In the genomic region with DNA sequence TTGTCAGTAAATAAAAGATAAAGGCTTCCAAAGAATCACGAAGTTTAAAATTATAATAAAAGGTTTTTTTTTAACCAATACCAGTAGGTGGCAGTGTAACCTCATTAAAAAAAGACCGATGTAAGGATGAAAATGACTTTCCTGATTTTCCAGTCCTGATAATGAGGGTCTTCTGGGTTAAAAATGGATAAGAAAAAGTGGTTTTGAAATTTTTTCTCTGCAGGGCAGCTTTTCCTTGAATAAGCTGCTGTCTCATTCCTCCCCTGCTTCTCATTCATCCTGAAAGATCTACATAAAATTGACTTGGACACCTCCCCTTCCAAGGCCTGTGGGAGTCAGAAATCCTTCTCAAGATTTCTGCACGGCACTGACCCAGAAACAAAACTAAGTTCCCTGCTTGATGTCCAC, we compare ENCODE assay signal across 9 cellular contexts. TPM values are rescaled to one million over a fixed set of nuclear protein-coding genes. Genes with fewer than 3 reads are reported as not detected.
DNase-seq lines count a peak whose midpoint lies in the region; ATAC-seq and TF ChIP-seq lines count a peak whose summit lies in the region.
"Had no signal": no experiment of that assay in that cellular context is flagged by ENCODE, and none has a peak within 500 bp of the region (broad histone marks: within the 10 kb centered on the region; RNA-seq: fewer than 3 reads in every experiment).

No MANE protein-coding gene starts in this region.

- H3K4me1 Mint-ChIP-seq in chondrocyte (ENCODE audit: low read depth), result peaks cover 14% of the 10 kb centered on the region
- H3K4me1 Mint-ChIP-seq in naive thymus-derived CD4-positive, alpha-beta T cell, result peaks cover 0 to 5% (median 2%) of the 10 kb centered on the region in 7 donors
- peaks cover 5% of the 10 kb centered on the region for H3K4me1 Mint-ChIP-seq in activated naive CD8-positive, alpha-beta T cell treated with anti-CD3 and anti-CD28 coated beads for 36 hours
- H3K4me1 Mint-ChIP-seq: activated naive CD8-positive, alpha-beta T cell treated with anti-CD3 and anti-CD28 coated beads, Interleukin-2, amount 10 ng/mL, durations not matched to agents 7 days and 5 days had no signal

- POLR2A ChIA-PET in naive thymus-derived CD4-positive, alpha-beta T cell (lab: Charles Lee), result no interaction called here

- ATAC-seq in heart right ventricle (peak in 1 of 8 donors; percentile 38), HG02588 (IDR thresholded peaks at IDR 0.05; ENCODE audit: unreplicated experiment) (no peak)
- no peak for ATAC-seq in naive thymus-derived CD4-positive, alpha-beta T cell

- no peak for DNase-seq in heart right ventricle
- no peak for DNase-seq in right atrium auricular region (ENCODE audit: low spot score)
- DNase-seq in NCI-H2227 treated with DMSO at 0.1 percent for 48 hours (lab: John Stamatoyannopoulos, UW), result peak; percentile 58
- no peak for DNase-seq in chondrocyte (ENCODE audit: low spot score)
- DNase-seq in naive thymus-derived CD4-positive, alpha-beta T cell, result peak in 6 of 9 donors; percentile 5 to 33 (median 30)
- no peak for DNase-seq in HPDE6-E6E7 (ENCODE audit: extremely low spot score)
- DNase-seq in activated naive CD8-positive, alpha-beta T cell treated with anti-CD3 and anti-CD28 coated beads for 36 hours, result no peak
- DNase-seq: activated naive CD8-positive, alpha-beta T cell treated with anti-CD3 and anti-CD28 coated beads, Interleukin-2, amount 10 ng/mL, durations not matched to agents 7 days and 5 days had no signal

- CTCF ChIA-PET in naive thymus-derived CD4-positive, alpha-beta T cell (lab: Charles Lee), result interaction anchor here (0.8 kb wide), 1 partner anchor 12 kb away, joined by 3 read pairs; no protein-coding TSS in a partner anchor

- no peak overlapping the region for H3K4me3 Mint-ChIP-seq in chondrocyte (ENCODE audit: unreplicated experiment)
- H3K4me3 Mint-ChIP-seq in naive thymus-derived CD4-positive, alpha-beta T cell, result no peak overlapping the region
- H3K4me3 Mint-ChIP-seq in activated naive CD8-positive, alpha-beta T cell treated with anti-CD3 and anti-CD28 coated beads for 36 hours, result no peak overlapping the region
- H3K4me3 Mint-ChIP-seq: activated naive CD8-positive, alpha-beta T cell treated with anti-CD3 and anti-CD28 coated beads, Interleukin-2, amount 10 ng/mL, durations not matched to agents 7 days and 5 days had no signal

- H3K36me3 ChIP-seq in heart right ventricle (no peaks in the 10 kb centered on the region), right atrium auricular region (no peaks in the 10 kb centered on the region)
- H3K36me3 ChIP-seq in naive thymus-derived CD4-positive, alpha-beta T cell (ENCODE audit: control insufficient read depth in 2 of 3, insufficient read depth in 3 of 3, low read length in 3 of 3), result no peaks in the 10 kb centered on the region

- no peaks in the 10 kb centered on the region for H3K27me3 ChIP-seq in heart right ventricle
- no peaks in the 10 kb centered on the region for H3K27me3 ChIP-seq in right atrium auricular region
- H3K27me3 ChIP-seq in naive thymus-derived CD4-positive, alpha-beta T cell (ENCODE audit: control insufficient read depth in 2 of 2, insufficient read depth in 2 of 2, low read length in 2 of 2), result no peaks in the 10 kb centered on the region

- H3K27ac ChIP-seq in heart right ventricle, result peak overlapping the region in 1 of 10 donors; percentile 15
- no peak overlapping the region for H3K27ac ChIP-seq in right atrium auricular region
- no peak overlapping the region for H3K27ac ChIP-seq in naive thymus-derived CD4-positive, alpha-beta T cell (ENCODE audit: low read depth, low read length)

- H3K27me3 Mint-ChIP-seq in chondrocyte (ENCODE audit: low read depth), result peaks cover 7% of the 10 kb centered on the region
- peaks cover 0 to 4% (median 0%) of the 10 kb centered on the region in 5 donors for H3K27me3 Mint-ChIP-seq in naive thymus-derived CD4-positive, alpha-beta T cell
- H3K27me3 Mint-ChIP-seq in activated naive CD8-positive, alpha-beta T cell treated with anti-CD3 and anti-CD28 coated beads for 36 hours, result no peaks in the 10 kb centered on the region
- H3K27me3 Mint-ChIP-seq: activated naive CD8-positive, alpha-beta T cell treated with anti-CD3 and anti-CD28 coated beads, Interleukin-2, amount 10 ng/mL, durations not matched to agents 7 days and 5 days had no signal

- intact Hi-C loops in heart right ventricle (cut with DNase I), result no loop called here
- intact Hi-C loops in naive thymus-derived CD4-positive, alpha-beta T cell (cut with micrococcal nuclease), result no loop called here

- no peak overlapping the region for H3K27ac Mint-ChIP-seq in chondrocyte (ENCODE audit: unreplicated experiment)
- H3K27ac Mint-ChIP-seq in naive thymus-derived CD4-positive, alpha-beta T cell, result no peak overlapping the region
- no peak overlapping the region for H3K27ac Mint-ChIP-seq in activated naive CD8-positive, alpha-beta T cell treated with anti-CD3 and anti-CD28 coated beads for 36 hours
- H3K27ac Mint-ChIP-seq: activated naive CD8-positive, alpha-beta T cell treated with anti-CD3 and anti-CD28 coated beads, Interleukin-2, amount 10 ng/mL, durations not matched to agents 7 days and 5 days had no signal

- no peak overlapping the region for H3K4me3 ChIP-seq in heart right ventricle
- H3K4me3 ChIP-seq in right atrium auricular region, result no peak overlapping the region
- H3K4me3 ChIP-seq in naive thymus-derived CD4-positive, alpha-beta T cell (ENCODE audit: low read length), result no peak overlapping the region

- H3K9me3 ChIP-seq in heart right ventricle, result peaks cover 0 to 7% (median 0%) of the 10 kb centered on the region in 11 donors
- H3K9me3 ChIP-seq in right atrium auricular region, result no peaks in the 10 kb centered on the region
- no peaks in the 10 kb centered on the region for H3K9me3 ChIP-seq in naive thymus-derived CD4-positive, alpha-beta T cell (ENCODE audit: control insufficient read depth in 2 of 3, low read length in 3 of 3)

- TF ChIP-seq CTCF in heart right ventricle (IDR thresholded peaks at IDR 0.05) (peak; percentile 32 to 73 (median 58)), right atrium auricular region (IDR thresholded peaks at IDR 0.05) (peak in 1 of 2 donors; percentile 73), chondrocyte (IDR thresholded peaks at IDR 0.05) (peak; percentile 89)

- peaks cover 6% of the 10 kb centered on the region for H3K9me3 Mint-ChIP-seq in chondrocyte (ENCODE audit: low read depth)
- peaks cover 0 to 12% (median 4%) of the 10 kb centered on the region in 11 donors for H3K9me3 Mint-ChIP-seq in naive thymus-derived CD4-positive, alpha-beta T cell
- peaks cover 2% of the 10 kb centered on the region for H3K9me3 Mint-ChIP-seq in activated naive CD8-positive, alpha-beta T cell treated with anti-CD3 and anti-CD28 coated beads for 36 hours

- no peaks in the 10 kb centered on the region for H3K36me3 Mint-ChIP-seq in chondrocyte (ENCODE audit: low read depth)
- H3K36me3 Mint-ChIP-seq in naive thymus-derived CD4-positive, alpha-beta T cell, result peaks cover 0 to 7% (median 3%) of the 10 kb centered on the region in 5 donors
- peaks cover 6% of the 10 kb centered on the region for H3K36me3 Mint-ChIP-seq in activated naive CD8-positive, alpha-beta T cell treated with anti-CD3 and anti-CD28 coated beads for 36 hours
- H3K36me3 Mint-ChIP-seq: activated naive CD8-positive, alpha-beta T cell treated with anti-CD3 and anti-CD28 coated beads, Interleukin-2, amount 10 ng/mL, durations not matched to agents 7 days and 5 days had no signal

- H3K4me1 ChIP-seq in heart right ventricle, result peaks cover 0 to 16% (median 8%) of the 10 kb centered on the region in 9 donors
- H3K4me1 ChIP-seq in right atrium auricular region, result peaks cover 0 to 13% of the 10 kb centered on the region in 2 donors
- H3K4me1 ChIP-seq in naive thymus-derived CD4-positive, alpha-beta T cell (ENCODE audit: control insufficient read depth in 2 of 2, insufficient read depth in 2 of 2, low read length in 2 of 2), result no peaks in the 10 kb centered on the region

- 4 to 9% methylated on average over 3 of the region's 3 CpGs for WGBS in heart right ventricle, 2 donors

RNA-seq across cellular contexts. Expression of gene FBXO33, which starts 58.9 kb away (rescaled TPM):
- 1 to 10 TPM; 3.0 to 6.8 (median 5.1) TPM for total RNA-seq in heart right ventricle
- polyA plus RNA-seq in heart right ventricle, result 1 to 10 TPM; 2.8 to 2.9 TPM
- total RNA-seq in right atrium auricular region, result 1 to 10 TPM; 6.6 to 9.2 TPM
- 7.8 to 11.1 TPM (median 9.2 TPM) in 3 replicates for total RNA-seq in chondrocyte
- total RNA-seq in naive thymus-derived CD4-positive, alpha-beta T cell, result 10 to 100 TPM; 16.5 to 68.2 (median 27.9) TPM
- 10 to 100 TPM; 17.5 to 19.8 TPM for polyA plus RNA-seq in naive thymus-derived CD4-positive, alpha-beta T cell
- total RNA-seq in activated naive CD8-positive, alpha-beta T cell treated with anti-CD3 and anti-CD28 coated beads for 36 hours, result 10 to 100 TPM; 21.8 TPM

Comparison
In these comparisons a context has a peak if more than half of its experiments do, and no peak if none do; other contexts are left out.
1. DNase-seq: peak in NCI-H2227 treated with DMSO at 0.1 percent for 48 hours (single experiment) and naive thymus-derived CD4-positive, alpha-beta T cell (6 of 9); none in heart right ventricle (0 of 2), right atrium auricular region (single experiment), chondrocyte (single experiment), HPDE6-E6E7 (single experiment) and activated naive CD8-positive, alpha-beta T cell treated with anti-CD3 and anti-CD28 coated beads for 36 hours (single experiment).